In genomic region chr20:36051318-36052116, GRCh38 we compare ENCODE assay signal across 2 cellular contexts.
TF ChIP-seq lines count a peak whose summit lies in the region.

No MANE protein-coding gene starts in this region.

TF ChIP-seq in SK-N-SH, 30 proteins besides CTCF, POLR2A, EP300 and RAD21 (continued from another document):
- TF ChIP-seq REST (IDR thresholded peaks at IDR 0.05; ENCODE audit: low read depth, low read length): no peak
- TF ChIP-seq MXI1 (IDR thresholded peaks at IDR 0.05; ENCODE audit: low read depth, low read length): no peak
- no peak for TF ChIP-seq FOXM1 (IDR thresholded peaks at IDR 0.05; ENCODE audit: low read depth)

TF ChIP-seq in SK-N-SH treated with all-trans-retinoic acid at 6 μM for 48 hours, 23 proteins besides CTCF, POLR2A, EP300 and RAD21 (continued from another document):
- TF ChIP-seq CREB5 (CRISPR knock-in tag; IDR thresholded peaks at IDR 0.05; ENCODE audit: low read depth) (no peak), ARNTL (CRISPR knock-in tag; IDR thresholded peaks at IDR 0.05; ENCODE audit: borderline replicate concordance, low read depth) (no peak), OSR1 (CRISPR knock-in tag; IDR thresholded peaks at IDR 0.05) (no peak), TSHZ2 (CRISPR knock-in tag; IDR thresholded peaks at IDR 0.05) (no peak), GLIS3 (CRISPR knock-in tag; IDR thresholded peaks at IDR 0.05) (no peak), PPARA (CRISPR knock-in tag; IDR thresholded peaks at IDR 0.05; ENCODE audit: borderline replicate concordance) (no peak), ZNF70 (CRISPR knock-in tag; IDR thresholded peaks at IDR 0.05) (no peak), CSDC2 (CRISPR knock-in tag; IDR thresholded peaks at IDR 0.05) (no peak), BACH2 (CRISPR knock-in tag; IDR thresholded peaks at IDR 0.05; ENCODE audit: borderline replicate concordance) (no peak), CSRNP3 (CRISPR knock-in tag; IDR thresholded peaks at IDR 0.05) (no peak), SNAI2 (CRISPR knock-in tag; IDR thresholded peaks at IDR 0.05) (no peak)
TF ChIP-seq in SK-N-SH treated with all-trans-retinoic acid at 6 μM for 48 hours: peak in this region for 0.
